In genomic region chr16:77853125-77853524, GRCh38 we compare ENCODE assay signal across 20 cellular contexts.
"Had no signal": no experiment of that assay in that cellular context is flagged by ENCODE, and none has a peak within 500 bp of the region (broad histone marks: within the 10 kb centered on the region; RNA-seq: fewer than 3 reads in every experiment).

No MANE protein-coding gene starts in this region.

- H3K4me3 Mint-ChIP-seq: activated naive CD4-positive, alpha-beta T cell treated with anti-CD3 and anti-CD28 coated beads, Interleukin-2, amount 50 U/mL, for 24 hours; naive thymus-derived CD8-positive, alpha-beta T cell had no signal

- H3K9me3 Mint-ChIP-seq: activated naive CD4-positive, alpha-beta T cell treated with anti-CD3 and anti-CD28 coated beads, Interleukin-2, amount 50 U/mL, for 24 hours had no signal

- H3K4me1 Mint-ChIP-seq: activated naive CD4-positive, alpha-beta T cell treated with anti-CD3 and anti-CD28 coated beads, Interleukin-2, amount 50 U/mL, for 24 hours; naive thymus-derived CD8-positive, alpha-beta T cell had no signal

- H3K27ac Mint-ChIP-seq: activated naive CD4-positive, alpha-beta T cell treated with anti-CD3 and anti-CD28 coated beads, Interleukin-2, amount 50 U/mL, for 24 hours; naive thymus-derived CD8-positive, alpha-beta T cell had no signal

- H3K36me3 ChIP-seq: cardiac muscle cell, prostate gland, upper lobe of right lung had no signal

- H3K9me3 ChIP-seq: body of pancreas, prostate gland, upper lobe of right lung had no signal

- DNase-seq: activated CD4-positive, alpha-beta T cell treated with anti-CD3 and anti-CD28 coated beads for 1 hour; activated CD4-positive, alpha-beta T cell treated with anti-CD3 and anti-CD28 coated beads, Interleukin-2, amount 50 U/mL, for 1 hour; activated gamma-delta T cell treated with Interleukin-2 at 50 U/mL for 16 hours; activated T-cell treated with anti-CD3 and anti-CD28 coated beads, Interleukin-2, amount 50 U/mL, for 1 hour; anterior cingulate cortex; body of pancreas; dermis blood vessel endothelial cell; effector CD8-positive, alpha-beta T cell; erythroblast; foreskin fibroblast; kidney; naive thymus-derived CD8-positive, alpha-beta T cell; stimulated activated CD4-positive, alpha-beta T cell treated with anti-CD3 and anti-CD28 coated beads, Interleukin-2, amount 100 ng/mL, for 48 hours; stimulated activated naive CD8-positive, alpha-beta T cell treated with anti-CD3 and anti-CD28 coated beads, Interleukin-15, Interleukin-2, amounts not matched to agents 100 U/mL and 50 U/mL, for 24 hours; upper lobe of right lung had no signal

- H3K4me1 ChIP-seq: body of pancreas, prostate gland, upper lobe of right lung had no signal

- H3K27ac ChIP-seq: body of pancreas, cardiac muscle cell, prostate gland, upper lobe of right lung had no signal

- H3K4me3 ChIP-seq: body of pancreas, cardiac muscle cell, lung, prostate gland, upper lobe of right lung had no signal

- H3K27me3 ChIP-seq: body of pancreas, cardiac muscle cell, upper lobe of right lung had no signal

- ATAC-seq: body of pancreas; left lobe of liver; naive thymus-derived CD8-positive, alpha-beta T cell; stimulated activated naive CD8-positive, alpha-beta T cell treated with anti-CD3 and anti-CD28 coated beads, Interleukin-15, Interleukin-2, amounts not matched to agents 100 U/mL and 50 U/mL, for 24 hours; upper lobe of right lung had no signal

- H3K36me3 Mint-ChIP-seq: activated naive CD4-positive, alpha-beta T cell treated with anti-CD3 and anti-CD28 coated beads, Interleukin-2, amount 50 U/mL, for 24 hours; naive thymus-derived CD8-positive, alpha-beta T cell had no signal
